In genomic region chr2:241136191-241136590, GRCh38 we compare ENCODE assay signal across 1 cellular context.
A peak's percentile ranks its signal among the peaks of the same experiment; 100 is the strongest.
TF ChIP-seq lines count a peak whose summit lies in the region.

No MANE protein-coding gene starts in this region.

TF ChIP-seq in HepG2, 621 proteins besides CTCF, POLR2A, EP300 and RAD21:
- TF ChIP-seq ZNF501 (CRISPR knock-in tag; IDR thresholded peaks at IDR 0.05) (peak; percentile 26; the same call in 1 of the 2 replicates), ZNF446 (CRISPR knock-in tag; IDR thresholded peaks at IDR 0.05) (peak; percentile 31; the same call in 1 of the 2 replicates), ZSCAN25 (CRISPR knock-in tag; IDR thresholded peaks at IDR 0.05) (0 out of 2 replicates have a peak, but pooled peaks have one; percentile 7), ZNF670 (CRISPR knock-in tag; IDR thresholded peaks at IDR 0.05; ENCODE audit: borderline replicate concordance) (0 out of 2 replicates have a peak, but pooled peaks have one; percentile 13), ZNF687 (CRISPR knock-in tag; IDR thresholded peaks at IDR 0.05) (peak; percentile 53; the same call in 1 of the 2 replicates), ZBTB38 (CRISPR knock-in tag; IDR thresholded peaks at IDR 0.05) (peak; percentile 94), ATF3 (CRISPR knock-in tag; IDR thresholded peaks at IDR 0.05) (no peak), PAX8 (CRISPR knock-in tag; IDR thresholded peaks at IDR 0.05; ENCODE audit: borderline replicate concordance) (no peak), ZNF709 (CRISPR knock-in tag; IDR thresholded peaks at IDR 0.05) (peak; percentile 43; the same call in 1 of the 2 replicates)
